Comparison of ENCODE assay signal across 22 cellular contexts in genomic region chr4:70914631-70915030, GRCh38. TPM values are rescaled to one million over a fixed set of nuclear protein-coding genes. Genes with fewer than 3 reads are reported as not detected.
A peak's percentile ranks its signal among the peaks of the same experiment; 100 is the strongest.
DNase-seq lines count a peak whose midpoint lies in the region; ATAC-seq and TF ChIP-seq lines count a peak whose summit lies in the region.
"Had no signal": no experiment of that assay in that cellular context is flagged by ENCODE, and none has a peak within 500 bp of the region (broad histone marks: within the 10 kb centered on the region; RNA-seq: fewer than 3 reads in every experiment).

No MANE protein-coding gene starts in this region.

- H3K36me3 ChIP-seq in breast epithelium = no peaks in the 10 kb centered on the region
- no peaks in the 10 kb centered on the region for H3K36me3 ChIP-seq in RWPE2 (ENCODE audit: low read depth)
- peaks cover 15% of the 10 kb centered on the region for H3K36me3 ChIP-seq in endodermal cell (ENCODE audit: control insufficient read depth, insufficient read depth, low read length)
- H3K36me3 ChIP-seq in mesendoderm (ENCODE audit: control insufficient read depth, insufficient read depth, low read length) = no peaks in the 10 kb centered on the region
- H3K36me3 ChIP-seq: Peyer's patch, uterus had no signal

- no peak overlapping the region for H2BK15ac ChIP-seq in mesendoderm (replicated peaks; ENCODE audit: low read depth)

- no peak overlapping the region for H4K5ac ChIP-seq in mesendoderm (ENCODE audit: low read length)

- no peak overlapping the region for H3K23ac ChIP-seq in mesendoderm (ENCODE audit: low read length)

- H3K9me3 Mint-ChIP-seq in MCF 10A (ENCODE audit: unreplicated experiment) (no peaks in the 10 kb centered on the region), endodermal cell (peaks cover 11% of the 10 kb centered on the region)
- H3K9me3 Mint-ChIP-seq: activated T-helper 2 cell treated with anti-CD3 and anti-CD28 coated beads, Interferon-gamma antibody, Interleukin-2, Interleukin-4, amounts not matched to agents 10 μg/mL and 5 μg/mL and 100 μg/mL, durations not matched to agents 14 hours and 24 hours and 36 hours had no signal

- DNase-seq in MCF 10A (ENCODE audit: unreplicated experiment) (no peak), breast epithelium (ENCODE audit: low spot score in 2 of 2) (no peak), RWPE2 (ENCODE audit: low spot score) (no peak), fibroblast of villous mesenchyme (ENCODE audit: low read depth) (peak; percentile 14), sciatic nerve (ENCODE audit: low spot score) (no peak), endodermal cell (no peak), mesendoderm (no peak)
- DNase-seq: 8988T; activated CD4-positive, alpha-beta T cell treated with anti-CD3 and anti-CD28 coated beads for 4 hours; activated CD8-positive, alpha-beta memory T cell treated with anti-CD3 and anti-CD28 coated beads, Interleukin-2, amount 10 ng/mL, durations not matched to agents 7 days and 5 days; BE2C; Calu3; dorsolateral prefrontal cortex; NCI-H1436; NCI-H774; Peyer's patch; stomach; uterus had no signal

- H3K27me3 ChIP-seq in breast epithelium = no peaks in the 10 kb centered on the region
- H3K27me3 ChIP-seq in RWPE2 (ENCODE audit: insufficient read depth, poor library complexity, severe bottlenecking) = no peaks in the 10 kb centered on the region
- no peaks in the 10 kb centered on the region for H3K27me3 ChIP-seq in endodermal cell (ENCODE audit: control insufficient read depth, insufficient read depth, low read length, poor library complexity, severe bottlenecking)
- H3K27me3 ChIP-seq in mesendoderm (ENCODE audit: insufficient read depth, low read length, poor library complexity) = no peaks in the 10 kb centered on the region
- H3K27me3 ChIP-seq: BE2C, dorsolateral prefrontal cortex, Peyer's patch, stomach, uterus had no signal

- no peak overlapping the region for H3K27ac ChIP-seq in breast epithelium
- H3K27ac ChIP-seq in RWPE2 (ENCODE audit: poor library complexity, severe bottlenecking) = peak overlapping the region; percentile 68
- H3K27ac ChIP-seq in endodermal cell (ENCODE audit: low read depth, low read length) = no peak overlapping the region
- no peak overlapping the region for H3K27ac ChIP-seq in mesendoderm (ENCODE audit: low read depth, low read length)
- H3K27ac ChIP-seq: dorsolateral prefrontal cortex, parathyroid adenoma, Peyer's patch, uterus had no signal

- H2BK5ac ChIP-seq in mesendoderm (ENCODE audit: low read length) = no peak overlapping the region

- H3K4me2 ChIP-seq in mesendoderm (ENCODE audit: low read length) = no peak overlapping the region

- no peak overlapping the region for H4K8ac ChIP-seq in mesendoderm (ENCODE audit: low read depth, low read length)

- H3K9me3 ChIP-seq in breast epithelium (no peaks in the 10 kb centered on the region), RWPE2 (ENCODE audit: severe bottlenecking) (no peaks in the 10 kb centered on the region), endodermal cell (ENCODE audit: control insufficient read depth, low read length) (peaks cover 5% of the 10 kb centered on the region)
- H3K9me3 ChIP-seq: BE2C, Peyer's patch, stomach, uterus had no signal

- intact Hi-C loops in MCF 10A (cut with micrococcal nuclease) (no loop called here), breast epithelium (cut with DNase I; ENCODE audit: low total_unique reads) (no loop called here), sciatic nerve (cut with DNase I) (no loop called here)

- H3K27ac Mint-ChIP-seq in MCF 10A (ENCODE audit: low read depth, unreplicated experiment) = peak overlapping the region; percentile 33
- H3K27ac Mint-ChIP-seq in endodermal cell = no peak overlapping the region
- H3K27ac Mint-ChIP-seq: activated T-helper 2 cell treated with anti-CD3 and anti-CD28 coated beads, Interferon-gamma antibody, Interleukin-2, Interleukin-4, amounts not matched to agents 10 μg/mL and 5 μg/mL and 100 μg/mL, durations not matched to agents 14 hours and 24 hours and 36 hours had no signal

- TF ChIP-seq CTCF in MCF 10A (IDR thresholded peaks at IDR 0.05; ENCODE audit: unreplicated experiment) = no peak
- no peak for TF ChIP-seq CTCF in breast epithelium (IDR thresholded peaks at IDR 0.05)
- no peak for TF ChIP-seq CTCF in RWPE2 (IDR thresholded peaks at IDR 0.05; ENCODE audit: poor library complexity, severe bottlenecking)
- TF ChIP-seq CTCF in fibroblast of villous mesenchyme (IDR thresholded peaks at IDR 0.05; ENCODE audit: insufficient read depth, low read depth, low read length) = no peak
- TF ChIP-seq CTCF in endodermal cell (conservative IDR thresholded peaks at IDR 0.05) = no peak

- no peak overlapping the region for H3K18ac ChIP-seq in mesendoderm (ENCODE audit: low read length)

- CTCF ChIA-PET in MCF 10A (lab: Yijun Ruan, JAX) = interaction anchor here (0.6 kb wide), 1 partner anchor 20 kb away, joined by 4 read pairs; no protein-coding TSS in a partner anchor

- H2BK120ac ChIP-seq in mesendoderm (ENCODE audit: low read depth, low read length) = no peak overlapping the region

- H2AK5ac ChIP-seq in mesendoderm (ENCODE audit: low read length) = no peak overlapping the region

- H3K4me1 Mint-ChIP-seq in MCF 10A (ENCODE audit: insufficient read depth, unreplicated experiment) = peaks cover 10% of the 10 kb centered on the region
- no peaks in the 10 kb centered on the region for H3K4me1 Mint-ChIP-seq in endodermal cell

- peaks cover 10% of the 10 kb centered on the region for H3K79me1 ChIP-seq in mesendoderm (ENCODE audit: low read length)

- 97% methylated on average over 2 of the region's 2 CpGs; no CpG with 5 or more reads in 1 of the 2 experiments for WGBS in endodermal cell (ENCODE audit: insufficient coverage in 1 of 2, insufficient read length in 1 of 2), 2 experiments
- WGBS in mesendoderm (ENCODE audit: extremely low coverage, insufficient coverage, low lambda C conversion rate) = no CpG with 5 or more reads among the region's 2 CpGs

- no peaks in the 10 kb centered on the region for H3K27me3 Mint-ChIP-seq in MCF 10A (ENCODE audit: insufficient read depth, unreplicated experiment)
- H3K27me3 Mint-ChIP-seq in endodermal cell (ENCODE audit: insufficient read depth) = no peaks in the 10 kb centered on the region
- H3K27me3 Mint-ChIP-seq: activated CD8-positive, alpha-beta memory T cell treated with anti-CD3 and anti-CD28 coated beads, Interleukin-2, amount 10 ng/mL, durations not matched to agents 7 days and 5 days had no signal

- BruUV-seq in MCF 10A (replicated peaks; lab: Mats Ljungman, UMichigan) = no TSS peak

- no peak overlapping the region for H3K4me3 Mint-ChIP-seq in MCF 10A (ENCODE audit: unreplicated experiment)
- no peak overlapping the region for H3K4me3 Mint-ChIP-seq in endodermal cell
- H3K4me3 Mint-ChIP-seq: activated CD8-positive, alpha-beta memory T cell treated with anti-CD3 and anti-CD28 coated beads, Interleukin-2, amount 10 ng/mL, durations not matched to agents 7 days and 5 days had no signal

- no peak overlapping the region for H3K56ac ChIP-seq in mesendoderm (ENCODE audit: low read length)

- peaks cover 10% of the 10 kb centered on the region for H3K36me3 Mint-ChIP-seq in MCF 10A (ENCODE audit: insufficient read depth, unreplicated experiment)
- peaks cover 31% of the 10 kb centered on the region for H3K36me3 Mint-ChIP-seq in endodermal cell (ENCODE audit: low read depth)

- H3K9ac ChIP-seq in endodermal cell (ENCODE audit: extremely low read depth, low read length, poor library complexity, severe bottlenecking) (no peak overlapping the region), mesendoderm (ENCODE audit: low read length) (no peak overlapping the region)
- H3K9ac ChIP-seq: parathyroid adenoma had no signal

- H3K4me3 ChIP-seq in breast epithelium (no peak overlapping the region), RWPE2 (ENCODE audit: severe bottlenecking) (no peak overlapping the region), fibroblast of villous mesenchyme (ENCODE audit: low read depth, low read length) (peak overlapping the region; percentile 13), endodermal cell (ENCODE audit: low read length) (no peak overlapping the region), mesendoderm (ENCODE audit: low read length) (no peak overlapping the region)
- H3K4me3 ChIP-seq: dorsolateral prefrontal cortex, Peyer's patch, uterus had no signal

- H3K4me1 ChIP-seq in breast epithelium (no peaks in the 10 kb centered on the region), RWPE2 (ENCODE audit: insufficient read depth, poor library complexity, severe bottlenecking) (peaks cover 12% of the 10 kb centered on the region), endodermal cell (ENCODE audit: control insufficient read depth, insufficient read depth, low read length) (no peaks in the 10 kb centered on the region), mesendoderm (ENCODE audit: control insufficient read depth, low read depth, low read length) (no peaks in the 10 kb centered on the region)
- H3K4me1 ChIP-seq: BE2C, parathyroid adenoma, uterus had no signal

- no peak overlapping the region for H3K4ac ChIP-seq in mesendoderm (ENCODE audit: low read depth, low read length)

- POLR2A ChIA-PET in MCF 10A (lab: Yijun Ruan, JAX) = interaction anchor here (1.2 kb wide), 1 partner anchor 13 kb away, joined by 4 read pairs; the partner anchor contains the start of gene MOB1B

- peaks cover 33% of the 10 kb centered on the region for H3K79me2 ChIP-seq in mesendoderm (ENCODE audit: control insufficient read depth, insufficient read depth, low read length)

- ATAC-seq in RWPE2 (ENCODE audit: low read depth) (peak; percentile 37; the same call in 1 of the 3 replicates), sciatic nerve (peak; percentile 60), GM19035 (IDR thresholded peaks at IDR 0.05; ENCODE audit: unreplicated experiment) (no peak)
- ATAC-seq: activated CD8-positive, alpha-beta memory T cell treated with anti-CD3 and anti-CD28 coated beads, Interleukin-2, amount 10 ng/mL, durations not matched to agents 7 days and 5 days; SK-N-SH treated with all-trans-retinoic acid at 6 μM for 48 hours had no signal

- TF ChIP-seq POLR2A in breast epithelium (IDR thresholded peaks at IDR 0.05) = no peak

RNA-seq across cellular contexts. Expression of gene MOB1B, which starts 12.5 kb away (rescaled TPM):
- total RNA-seq in MCF 10A (2022) (16.1 and 19.9 TPM in 2 replicates), breast epithelium (10 to 100 TPM; 13.3 to 27.8 (median 15.1) TPM), fibroblast of villous mesenchyme (12.9 and 15.5 TPM in 2 replicates), sciatic nerve (34.3 TPM), endodermal cell (10 to 100 TPM; 28.7 to 30.5 TPM)
- polyA plus RNA-seq in endodermal cell (2013, experiment 1 of 2) = 27.1 TPM
- 25.4 TPM for polyA plus RNA-seq in endodermal cell (2013, experiment 2 of 2)
- polyA plus RNA-seq in mesendoderm (2013, experiment 1 of 2) = 13.8 TPM
- 13.6 TPM for polyA plus RNA-seq in mesendoderm (2013, experiment 2 of 2)
